ENCODE assay signal across 8 cellular contexts in genomic region chr5:175657593-175658271, GRCh38. TPM values are rescaled to one million over a fixed set of nuclear protein-coding genes. Genes with fewer than 3 reads are reported as not detected.
DNase-seq lines count a peak whose midpoint lies in the region; ATAC-seq and TF ChIP-seq lines count a peak whose summit lies in the region.

HRH2 (plus strand) TSS chr5:175658071; CDS start chr5:175683234, 25,163 bp downstream.

- no peaks in the 10 kb centered on the region for H3F3A ChIP-seq in SK-N-SH (replicated peaks; ENCODE audit: insufficient read depth)

- no peaks in the 10 kb centered on the region for H3K9me2 ChIP-seq in SK-N-SH

- ATAC-seq in SK-N-SH treated with all-trans-retinoic acid at 6 μM for 48 hours, result no peak
- ATAC-seq in natural killer cell treated with Interleukin-12 subunit alpha and Interleukin-12 subunit beta and Interleukin-15 and Interleukin-18, amount 100 ng/mL, for 72 hours, result peak in 1 of 2 donors; percentile 45

- in situ Hi-C loops in transverse colon (cut with MboI; ENCODE audit: low pct_ligation_motif_present in 1 of 4, low pct_unique_long_range_greater_than_20kb in 1 of 4, low sequenced_read_pairs in 3 of 4), result no loop called here

- H3K27me3 ChIP-seq in SK-N-SH (ENCODE audit: insufficient read depth) (no peaks in the 10 kb centered on the region; the same call in 1 of the 2 replicates), esophagus (ENCODE audit: control insufficient read depth in 1 of 2, insufficient read depth in 2 of 2, low read length in 2 of 2) (peaks cover 0 to 11% of the 10 kb centered on the region in 2 donors), transverse colon (peaks cover 38% of the 10 kb centered on the region)

- no peak within 1 kb of the TSS for H2AFZ ChIP-seq in SK-N-SH (ENCODE audit: low read depth)

- H3K4me1 Mint-ChIP-seq in natural killer cell treated with Interleukin-12 subunit alpha and Interleukin-12 subunit beta and Interleukin-15 and Interleukin-18, amount 100 ng/mL, for 72 hours (ENCODE audit: low read depth in 2 of 2), result peaks cover 23 to 29% of the 10 kb centered on the region in 2 donors

- peak within 1 kb of the TSS; percentile 84 for H3K4me3 Mint-ChIP-seq in natural killer cell treated with Interleukin-12 subunit alpha and Interleukin-12 subunit beta and Interleukin-15 and Interleukin-18, amount 100 ng/mL, for 72 hours

- DNase-seq in SK-N-SH, result peak; percentile 76
- peak; percentile 65 to 72 for DNase-seq in activated CD4-positive, alpha-beta T cell treated with anti-CD3 and anti-CD28 coated beads, Interleukin-2, amount 50 U/mL, for 48 hours
- no peak for DNase-seq in natural killer cell treated with Interleukin-12 subunit alpha and Interleukin-12 subunit beta and Interleukin-15 and Interleukin-18, amount 100 ng/mL, for 72 hours (ENCODE audit: low spot score)
- peak; percentile 18 for DNase-seq in transverse colon
- no peak for DNase-seq in HT-29 (ENCODE audit: low spot score)
- no peak for DNase-seq in NK-92 (lab: John Stamatoyannopoulos, UW; ENCODE audit: unreplicated experiment)

- H3K36me3 ChIP-seq in SK-N-SH (replicated peaks in 1 of 2; ENCODE audit: control insufficient read depth in 1 of 2, insufficient read depth in 2 of 2, low read length in 1 of 2), result no peaks in the 10 kb centered on the region
- H3K36me3 ChIP-seq in esophagus (ENCODE audit: control insufficient read depth in 2 of 2, insufficient read depth in 2 of 2, low read length in 1 of 2), result no peaks in the 10 kb centered on the region
- no peaks in the 10 kb centered on the region for H3K36me3 ChIP-seq in transverse colon

- TF ChIP-seq CTCF in SK-N-SH (IDR thresholded peaks at IDR 0.05) (no peak), transverse colon (IDR thresholded peaks at IDR 0.05) (no peak)

- no peaks in the 10 kb centered on the region for H3K9me3 Mint-ChIP-seq in natural killer cell treated with Interleukin-12 subunit alpha and Interleukin-12 subunit beta and Interleukin-15 and Interleukin-18, amount 100 ng/mL, for 72 hours

- no peak for TF ChIP-seq POLR2A in transverse colon (IDR thresholded peaks at IDR 0.05)

- H3K9me3 ChIP-seq in SK-N-SH (no peaks in the 10 kb centered on the region), esophagus (ENCODE audit: control insufficient read depth in 2 of 2, insufficient read depth in 1 of 2, low read depth in 1 of 2, low read length in 1 of 2) (peaks cover 0 to 3% of the 10 kb centered on the region in 2 donors), transverse colon (no peaks in the 10 kb centered on the region)

- peak within 1 kb of the TSS in 1 of 2 experiments; percentile 37; a peak in 2 of 4 replicates for H3K4me3 ChIP-seq in SK-N-SH (ENCODE audit: low read depth in 2 of 2, low read length in 1 of 2)
- H3K4me3 ChIP-seq in esophagus (ENCODE audit: low read depth in 1 of 2, low read length in 2 of 2), result peak within 1 kb of the TSS; percentile 36 to 37
- peak within 1 kb of the TSS in 3 of 4 donors; percentile 13 to 50 (median 30) for H3K4me3 ChIP-seq in transverse colon

- H3K27me3 Mint-ChIP-seq in natural killer cell treated with Interleukin-12 subunit alpha and Interleukin-12 subunit beta and Interleukin-15 and Interleukin-18, amount 100 ng/mL, for 72 hours, result peaks cover 47 to 63% of the 10 kb centered on the region in 2 donors

- peak within 1 kb of the TSS in 1 of 2 donors; percentile 54 for H3K27ac Mint-ChIP-seq in natural killer cell treated with Interleukin-12 subunit alpha and Interleukin-12 subunit beta and Interleukin-15 and Interleukin-18, amount 100 ng/mL, for 72 hours

- no peak within 1 kb of the TSS for H3K27ac ChIP-seq in SK-N-SH (ENCODE audit: low read depth in 2 of 2, low read length in 1 of 2)
- no peak within 1 kb of the TSS for H3K27ac ChIP-seq in esophagus (ENCODE audit: low read depth in 2 of 2, low read length in 1 of 2)
- peak within 1 kb of the TSS in 2 of 4 donors; percentile 15 to 49 for H3K27ac ChIP-seq in transverse colon

- H3K79me2 ChIP-seq in SK-N-SH (ENCODE audit: insufficient read depth), result no peaks in the 10 kb centered on the region

- WGBS in SK-N-SH (ENCODE audit: low lambda C conversion rate), result 17% methylated on average over 18 of the region's 58 CpGs
- WGBS in esophagus, 2 donors, result 1 to 4% methylated on average over 24 to 58 of the region's 58 CpGs
- WGBS in transverse colon (ENCODE audit: low coverage in 1 of 2), 2 donors, result 1 to 5% methylated on average over 14 to 50 of the region's 58 CpGs

- H3K4me1 ChIP-seq in SK-N-SH (ENCODE audit: control insufficient read depth in 1 of 2, insufficient read depth in 2 of 2, low read depth in 1 of 2, low read length in 1 of 2) (no peaks in the 10 kb centered on the region; a peak in 1 of 4 replicates), esophagus (ENCODE audit: control insufficient read depth in 2 of 2, insufficient read depth in 2 of 2, low read length in 1 of 2) (peaks cover 2 to 9% of the 10 kb centered on the region in 2 donors), transverse colon (peaks cover 0 to 8% (median 6%) of the 10 kb centered on the region in 4 donors)

- TF ChIP-seq EP300 in SK-N-SH (IDR thresholded peaks at IDR 0.05; ENCODE audit: borderline replicate concordance in 1 of 2, low read depth in 1 of 2, low read length in 1 of 2), result no peak
- no peak for TF ChIP-seq EP300 in transverse colon (IDR thresholded peaks at IDR 0.05; ENCODE audit: low read depth)

- no peaks in the 10 kb centered on the region for H4K20me1 ChIP-seq in SK-N-SH (ENCODE audit: insufficient read depth)

- intact Hi-C loops in transverse colon (cut with DNase I; ENCODE audit: low total_unique reads), result no loop called here

- TF ChIP-seq RAD21 in SK-N-SH (IDR thresholded peaks at IDR 0.05; ENCODE audit: low read length), result no peak

- H3K9ac ChIP-seq in SK-N-SH, result no peak within 1 kb of the TSS

- peak within 1 kb of the TSS; percentile 37; the same call in 1 of the 2 replicates for H3K4me2 ChIP-seq in SK-N-SH

- POLR2A ChIA-PET in SK-N-SH (lab: Yijun Ruan, JAX), result no interaction called here

- no peaks in the 10 kb centered on the region for H3K36me3 Mint-ChIP-seq in natural killer cell treated with Interleukin-12 subunit alpha and Interleukin-12 subunit beta and Interleukin-15 and Interleukin-18, amount 100 ng/mL, for 72 hours

- CTCF ChIA-PET in SK-N-SH (lab: Yijun Ruan, JAX), result interaction anchor here (0.7 to 1.8 kb wide), 3 partner anchors 14 to 124 kb away, joined by 3 to 6 read pairs (median 4); no protein-coding TSS in a partner anchor

TF ChIP-seq in SK-N-SH, 30 proteins besides CTCF, POLR2A, EP300 and RAD21:
- no peak for TF ChIP-seq FOXJ3 (CRISPR knock-in tag; IDR thresholded peaks at IDR 0.05)
- TF ChIP-seq TAF1 (IDR thresholded peaks at IDR 0.05; ENCODE audit: borderline replicate concordance, low read depth, low read length), result no peak
- TF ChIP-seq GATA2 (CRISPR knock-in tag; IDR thresholded peaks at IDR 0.05), result no peak
- TF ChIP-seq POLR2AphosphoS5 (IDR thresholded peaks at IDR 0.05; ENCODE audit: low read depth, low read length), result no peak
- TF ChIP-seq YY1 (IDR thresholded peaks at IDR 0.05; ENCODE audit: low read depth), result no peak
- TF ChIP-seq EZH2phosphoT487 (IDR thresholded peaks at IDR 0.05; ENCODE audit: borderline replicate concordance, low read depth), result no peak
- TF ChIP-seq PBX3 (IDR thresholded peaks at IDR 0.05), result no peak
- TF ChIP-seq CHD2 (IDR thresholded peaks at IDR 0.05; ENCODE audit: low read length, partially characterized antibody), result no peak
TF ChIP-seq in SK-N-SH: peak in this region for 0.

TF ChIP-seq in SK-N-SH treated with all-trans-retinoic acid at 6 μM for 48 hours, 23 proteins besides CTCF, POLR2A, EP300 and RAD21:
- no peak for TF ChIP-seq ZC3H10 (CRISPR knock-in tag; IDR thresholded peaks at IDR 0.05)
- TF ChIP-seq ESRRG (CRISPR knock-in tag; IDR thresholded peaks at IDR 0.05), result no peak

RNA-seq across cellular contexts. Expression of gene HRH2, which starts in this region (rescaled TPM):
- polyA plus RNA-seq in SK-N-SH (2012; rRNA removed) (0.08 TPM in 2 replicates), esophagus (under 1 TPM; 0.18 to 0.40 TPM)
- polyA plus RNA-seq in SK-N-SH (2012; cell fraction: cytosol; rRNA removed), result 0.06 and 0.08 TPM in 2 replicates
- polyA plus RNA-seq in SK-N-SH (2012; cell fraction: nucleus; rRNA removed), result 0.08 and 0.15 TPM in 2 replicates
- 1 to 10 TPM; 2.5 to 3.2 TPM for total RNA-seq in natural killer cell treated with Interleukin-12 subunit alpha and Interleukin-12 subunit beta and Interleukin-15 and Interleukin-18, amount 100 ng/mL, for 72 hours
- 1 to 10 TPM in 1 of 4 donors, under 1 TPM in 3; 0.20 to 1.5 (median 0.74) TPM for total RNA-seq in transverse colon
- not detected in 2 replicates for total RNA-seq in HT-29 (2014; rRNA removed; shearing (Covaris generic))

Comparison
In these comparisons a context has a peak if more than half of its experiments do, and no peak if none do; other contexts are left out.
1. Peak in DNase-seq and H3K4me2 ChIP-seq in SK-N-SH; RNA of the gene not detected or under 1 TPM.
2. DNase-seq: peak in activated CD4-positive, alpha-beta T cell treated with anti-CD3 and anti-CD28 coated beads, Interleukin-2, amount 50 U/mL, for 48 hours (2 of 2) and transverse colon (single experiment); none in natural killer cell treated with Interleukin-12 subunit alpha and Interleukin-12 subunit beta and Interleukin-15 and Interleukin-18, amount 100 ng/mL, for 72 hours (single experiment), HT-29 (single experiment) and NK-92 (single experiment).